In the genomic region with DNA sequence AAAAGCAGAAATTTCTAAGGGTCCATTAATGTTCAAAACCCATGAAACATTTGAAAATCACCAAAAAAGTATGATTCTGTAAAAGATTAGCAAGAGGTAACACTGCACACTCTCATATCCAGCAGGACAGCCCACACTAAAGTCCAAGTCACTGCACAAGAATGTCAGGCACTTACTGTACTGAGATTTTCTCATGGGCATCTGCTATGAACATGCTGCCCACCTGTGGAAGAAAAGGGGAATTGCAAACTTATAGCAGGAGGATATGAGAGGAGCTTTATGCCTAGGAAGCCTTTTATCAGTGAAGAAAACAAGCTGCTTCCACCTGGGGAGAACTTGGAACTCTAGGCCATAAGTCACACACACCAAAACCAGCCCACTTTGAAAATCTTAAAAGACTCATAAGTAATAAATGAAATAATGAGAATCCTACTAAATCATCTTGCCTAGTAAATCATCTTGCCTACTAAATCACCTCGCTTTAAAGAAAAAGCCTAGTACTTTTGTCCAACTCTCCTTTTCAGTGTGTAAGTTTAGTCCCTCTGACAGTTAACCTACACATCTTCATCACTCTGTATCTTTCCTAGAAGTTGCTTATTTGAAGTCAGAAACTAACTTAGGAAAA, we compare ENCODE assay signal across 8 cellular contexts. TPM values are rescaled to one million over a fixed set of nuclear protein-coding genes. Genes with fewer than 3 reads are reported as not detected.
DNase-seq lines count a peak whose midpoint lies in the region; ATAC-seq and TF ChIP-seq lines count a peak whose summit lies in the region.

No MANE protein-coding gene starts in this region.

- peak; percentile 81 for ATAC-seq in activated T-helper 17 cell treated with anti-CD3 and anti-CD28 coated beads, Interleukin-2, amount 50 U/mL, for 72 hours (replicated peaks)
- no peak for ATAC-seq in HG02938 (IDR thresholded peaks at IDR 0.05; ENCODE audit: unreplicated experiment)

- peak; percentile 51 to 85 (median 72) for TF ChIP-seq CTCF in ovary (IDR thresholded peaks at IDR 0.05)

- no peaks in the 10 kb centered on the region for H3K4me1 ChIP-seq in ovary (ENCODE audit: insufficient read depth)

- H3K36me3 Mint-ChIP-seq in activated T-helper 17 cell treated with anti-CD3 and anti-CD28 coated beads, Interleukin-2, amount 50 U/mL, for 72 hours (ENCODE audit: low read depth) = peaks cover 88% of the 10 kb centered on the region

- no peaks in the 10 kb centered on the region for H3K9me3 ChIP-seq in ovary

- TF ChIP-seq POLR2A in ovary (IDR thresholded peaks at IDR 0.05) = no peak

- H3K4me3 Mint-ChIP-seq in activated T-helper 17 cell treated with anti-CD3 and anti-CD28 coated beads, Interleukin-2, amount 50 U/mL, for 72 hours = no peak overlapping the region

- H3K27ac ChIP-seq in ovary = no peak overlapping the region

- intact Hi-C loops in ovary (cut with DNase I) = loop anchor here in 3 of 4 donors (5.0 to 10.0 kb wide), 6 partner anchors 115 to 405 kb away; partner anchors contain the start of genes KCNIP2 (in 3 of the 3) and FGF8 (in 2 of the 3)

- 92 to 100% (median 95%) methylated on average over 1 of the region's 1 CpG for WGBS in ovary, 3 donors

- H3K36me3 ChIP-seq in ovary = no peaks in the 10 kb centered on the region

- TF ChIP-seq EP300 in ovary (IDR thresholded peaks at IDR 0.05) = no peak

- H3K27me3 ChIP-seq in ovary = no peaks in the 10 kb centered on the region

- peak; percentile 2 to 34 (median 18) for DNase-seq in stimulated activated CD4-positive, alpha-beta T cell treated with anti-CD3 and anti-CD28 coated beads, Interleukin-12 subunit alpha, Interleukin-12 subunit beta, amount 100 ng/mL, for 48 hours (ENCODE audit: low read depth in 2 of 3, low spot score in 1 of 3)
- DNase-seq in stimulated activated CD4-positive, alpha-beta T cell treated with anti-CD3 and anti-CD28 coated beads, Interleukin-2, amount 100 ng/mL, for 48 hours = no peak
- peak; percentile 69 for DNase-seq in HS-5 (ENCODE audit: low read depth)
- peak; percentile 73 for DNase-seq in NOMO-1 treated with dmso at 0.1 percent for 144 hours (lab: John Stamatoyannopoulos, UW; ENCODE audit: unreplicated experiment)
- DNase-seq in glomerular endothelial cell (ENCODE audit: extremely low read depth, low read depth, low spot score) = peak; percentile 75
- peak in 3 of 5 donors; percentile 30 to 57 (median 31) for DNase-seq in ovary

- peaks cover 4% of the 10 kb centered on the region for H3K4me1 Mint-ChIP-seq in activated T-helper 17 cell treated with anti-CD3 and anti-CD28 coated beads, Interleukin-2, amount 50 U/mL, for 72 hours

- H3K27me3 Mint-ChIP-seq in activated T-helper 17 cell treated with anti-CD3 and anti-CD28 coated beads, Interleukin-2, amount 50 U/mL, for 72 hours = no peaks in the 10 kb centered on the region

- no peaks in the 10 kb centered on the region for H3K9me3 Mint-ChIP-seq in activated T-helper 17 cell treated with anti-CD3 and anti-CD28 coated beads, Interleukin-2, amount 50 U/mL, for 72 hours

- no peak overlapping the region for H3K4me3 ChIP-seq in ovary

- no peak overlapping the region for H3K27ac Mint-ChIP-seq in activated T-helper 17 cell treated with anti-CD3 and anti-CD28 coated beads, Interleukin-2, amount 50 U/mL, for 72 hours

RNA-seq across cellular contexts. Expression of gene ARMH3, which starts 46.1 kb away (rescaled TPM):
- total RNA-seq in activated T-helper 17 cell treated with anti-CD3 and anti-CD28 coated beads, Interleukin-2, amount 50 U/mL, for 72 hours = 10 to 100 TPM; 27.7 to 38.5 TPM
- total RNA-seq in glomerular endothelial cell = 10.3 and 11.6 TPM in 2 replicates
- total RNA-seq in ovary = 10 to 100 TPM in 6 of 7 donors, 1 to 10 TPM in 1; 9.1 to 24.2 (median 18.1) TPM
- polyA plus RNA-seq in ovary = 10 to 100 TPM; 17.9 to 20.4 TPM

RNA-seq across cellular contexts. Expression of gene HPS6, which starts 55.2 kb away (rescaled TPM):
- 10 to 100 TPM; 12.5 to 21.6 TPM for total RNA-seq in activated T-helper 17 cell treated with anti-CD3 and anti-CD28 coated beads, Interleukin-2, amount 50 U/mL, for 72 hours
- total RNA-seq in glomerular endothelial cell (41.2 and 44.3 TPM in 2 replicates), ovary (10 to 100 TPM; 14.4 to 20.9 (median 16.9) TPM)
- 1 to 10 TPM; 2.6 to 7.6 TPM for polyA plus RNA-seq in ovary

Comparison
In these comparisons a context has a peak if more than half of its experiments do, and no peak if none do; other contexts are left out.
1. DNase-seq: peak in stimulated activated CD4-positive, alpha-beta T cell treated with anti-CD3 and anti-CD28 coated beads, Interleukin-12 subunit alpha, Interleukin-12 subunit beta, amount 100 ng/mL, for 48 hours (3 of 3), HS-5 (single experiment), NOMO-1 treated with dmso at 0.1 percent for 144 hours (single experiment), glomerular endothelial cell (single experiment) and ovary (3 of 5); none in stimulated activated CD4-positive, alpha-beta T cell treated with anti-CD3 and anti-CD28 coated beads, Interleukin-2, amount 100 ng/mL, for 48 hours (0 of 2).